In the genomic region with DNA sequence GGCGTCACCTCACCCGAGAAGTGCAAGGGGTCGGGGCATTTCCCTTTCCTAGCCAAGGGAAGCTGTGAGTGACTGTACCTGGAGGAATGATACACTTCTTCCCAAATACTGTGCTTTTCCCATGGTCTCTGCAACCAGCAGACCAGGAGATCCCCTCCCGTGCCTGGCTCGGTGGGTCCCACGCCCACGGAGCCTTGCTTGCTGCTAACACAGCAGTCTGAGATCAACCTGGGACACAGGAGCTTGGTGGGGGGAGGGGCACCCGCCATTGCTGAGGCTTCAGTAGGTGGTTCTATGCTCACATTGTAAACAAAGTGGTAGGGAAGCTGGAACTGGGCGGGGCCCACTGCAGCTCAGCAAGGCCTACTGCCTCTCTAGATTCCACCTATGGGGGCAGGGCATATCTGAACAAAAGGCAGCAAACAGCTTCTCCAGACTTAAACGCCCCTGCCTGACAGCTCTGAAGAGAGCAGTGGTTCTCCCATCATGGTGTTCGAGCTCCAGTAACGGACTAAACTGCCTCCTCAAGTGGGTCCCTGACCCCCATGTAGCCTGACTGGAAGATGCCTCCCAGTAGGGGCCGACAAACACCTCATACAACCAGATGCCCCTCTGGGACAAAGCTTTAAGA, we compare ENCODE assay signal across 1 cellular context.
TF ChIP-seq lines count a peak whose summit lies in the region.

No MANE protein-coding gene starts in this region.

TF ChIP-seq in K562, 482 proteins besides CTCF, POLR2A, EP300 and RAD21 (continues in another document):
- TF ChIP-seq ARID1B (IDR thresholded peaks at IDR 0.05): peak; percentile 42
- TF ChIP-seq FOXJ2 (tag; IDR thresholded peaks at IDR 0.05): peak; percentile 82
- peak; percentile 33; the same call in 1 of the 2 replicates for TF ChIP-seq NCOR1 (IDR thresholded peaks at IDR 0.05)
- TF ChIP-seq NBN (IDR thresholded peaks at IDR 0.05; ENCODE audit: low read depth): peak; percentile 34; the same call in 1 of the 2 replicates
- no peak for TF ChIP-seq MTA2 (IDR thresholded peaks at IDR 0.05; ENCODE audit: low read depth)
- no peak for TF ChIP-seq NR2C1 (IDR thresholded peaks at IDR 0.05)
- peak; percentile 34; the same call in 1 of the 2 replicates for TF ChIP-seq NR2C1 (tag; IDR thresholded peaks at IDR 0.05)
- TF ChIP-seq HDAC1 (IDR thresholded peaks at IDR 0.05): no peak
- TF ChIP-seq PRDM10 (IDR thresholded peaks at IDR 0.05; ENCODE audit: partially characterized antibody): peak; percentile 29
- TF ChIP-seq KDM4B (IDR thresholded peaks at IDR 0.05; ENCODE audit: borderline replicate concordance in 2 of 2, low read depth in 1 of 2): 0 out of 4 replicates have a peak, but pooled peaks of 1 of the 2 experiments have one; percentile 2
- TF ChIP-seq ZNF583 (CRISPR knock-in tag; IDR thresholded peaks at IDR 0.05): peak; percentile 56; the same call in 1 of the 2 replicates
- TF ChIP-seq MNT (conservative IDR thresholded peaks at IDR 0.05): peak in 1 of 2 experiments; percentile 73; a peak in 2 of 4 replicates
- TF ChIP-seq NR2F6 (CRISPR knock-in tag; IDR thresholded peaks at IDR 0.05): no peak
- TF ChIP-seq ZKSCAN1 (IDR thresholded peaks at IDR 0.05; ENCODE audit: low read depth, low read length): no peak
- TF ChIP-seq ZNF644 (tag; IDR thresholded peaks at IDR 0.05; ENCODE audit: low read depth): peak; percentile 82
- peak; percentile 39; the same call in 1 of the 2 replicates for TF ChIP-seq CREB1 (IDR thresholded peaks at IDR 0.05)
- no peak for TF ChIP-seq CREB1 (CRISPR knock-in tag; IDR thresholded peaks at IDR 0.05)
- TF ChIP-seq, protein P1, sequence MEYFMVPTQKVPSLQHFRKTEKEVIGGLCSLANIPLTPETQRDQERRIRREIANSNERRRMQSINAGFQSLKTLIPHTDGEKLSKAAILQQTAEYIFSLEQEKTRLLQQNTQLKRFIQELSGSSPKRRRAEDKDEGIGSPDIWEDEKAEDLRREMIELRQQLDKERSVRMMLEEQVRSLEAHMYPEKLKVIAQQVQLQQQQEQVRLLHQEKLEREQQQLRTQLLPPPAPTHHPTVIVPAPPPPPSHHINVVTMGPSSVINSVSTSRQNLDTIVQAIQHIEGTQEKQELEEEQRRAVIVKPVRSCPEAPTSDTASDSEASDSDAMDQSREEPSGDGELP (CRISPR knock-in tag; IDR thresholded peaks at IDR 0.05; ENCODE audit: borderline replicate concordance): peak; percentile 47; the same call in 1 of the 2 replicates
- no peak for TF ChIP-seq FUS (optimal IDR thresholded peaks at IDR 0.05; ENCODE audit: low read depth, low read length)
- TF ChIP-seq FOXA3 (CRISPR knock-in tag; conservative IDR thresholded peaks at IDR 0.05 in 1 of 2, IDR thresholded peaks at IDR 0.05 in 1 of 2): peak; percentile 61 to 86
- no peak for TF ChIP-seq MAFF (IDR thresholded peaks at IDR 0.05; ENCODE audit: low read length)
- TF ChIP-seq, protein P2, sequence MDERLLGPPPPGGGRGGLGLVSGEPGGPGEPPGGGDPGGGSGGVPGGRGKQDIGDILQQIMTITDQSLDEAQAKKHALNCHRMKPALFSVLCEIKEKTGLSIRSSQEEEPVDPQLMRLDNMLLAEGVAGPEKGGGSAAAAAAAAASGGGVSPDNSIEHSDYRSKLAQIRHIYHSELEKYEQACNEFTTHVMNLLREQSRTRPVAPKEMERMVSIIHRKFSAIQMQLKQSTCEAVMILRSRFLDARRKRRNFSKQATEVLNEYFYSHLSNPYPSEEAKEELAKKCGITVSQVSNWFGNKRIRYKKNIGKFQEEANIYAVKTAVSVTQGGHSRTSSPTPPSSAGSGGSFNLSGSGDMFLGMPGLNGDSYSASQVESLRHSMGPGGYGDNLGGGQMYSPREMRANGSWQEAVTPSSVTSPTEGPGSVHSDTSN (CRISPR knock-in tag; IDR thresholded peaks at IDR 0.05; ENCODE audit: low read depth): no peak
- TF ChIP-seq, protein P2 (tag; conservative IDR thresholded peaks at IDR 0.05; ENCODE audit: low read depth): 0 out of 2 replicates have a peak, but pooled peaks have one; percentile 22
- TF ChIP-seq ZNF589 (CRISPR knock-in tag; IDR thresholded peaks at IDR 0.05; ENCODE audit: low read depth): peak; percentile 28; the same call in 1 of the 2 replicates
- TF ChIP-seq TEAD1 (CRISPR knock-in tag; IDR thresholded peaks at IDR 0.05): peak in 1 of 2 experiments; percentile 64; a peak in 1 of 4 replicates
- TF ChIP-seq ZNF140 (CRISPR knock-in tag; IDR thresholded peaks at IDR 0.05): no peak
- TF ChIP-seq ZBTB9 (CRISPR knock-in tag; IDR thresholded peaks at IDR 0.05): no peak
- peak; percentile 66; the same call in 1 of the 2 replicates for TF ChIP-seq ATF7 (IDR thresholded peaks at IDR 0.05)
- TF ChIP-seq TRIM24 (IDR thresholded peaks at IDR 0.05): peak; percentile 71 to 77
- peak; percentile 33; the same call in 1 of the 2 replicates for TF ChIP-seq ZBTB7A (IDR thresholded peaks at IDR 0.05; ENCODE audit: borderline replicate concordance, control insufficient read depth, low read depth, low read length)
- TF ChIP-seq ARNT (IDR thresholded peaks at IDR 0.05): 0 out of 4 replicates have a peak, but pooled peaks of 1 of the 2 experiments have one; percentile 20
- no peak for TF ChIP-seq ZFP91 (CRISPR knock-in tag; IDR thresholded peaks at IDR 0.05)
- no peak for TF ChIP-seq LCOR (CRISPR knock-in tag; IDR thresholded peaks at IDR 0.05)
- 0 out of 2 replicates have a peak, but pooled peaks have one; percentile 55 for TF ChIP-seq CHD2 (IDR thresholded peaks at IDR 0.05; ENCODE audit: low read depth, low read length)
- TF ChIP-seq FIP1L1 (IDR thresholded peaks at IDR 0.05; ENCODE audit: low read depth, low read length, poor library complexity, severe bottlenecking): no peak
- TF ChIP-seq HSF4 (CRISPR knock-in tag; IDR thresholded peaks at IDR 0.05; ENCODE audit: borderline replicate concordance): no peak
- peak; percentile 38; the same call in 1 of the 2 replicates for TF ChIP-seq CTBP1 (IDR thresholded peaks at IDR 0.05; ENCODE audit: borderline replicate concordance)
- TF ChIP-seq TEAD4 (IDR thresholded peaks at IDR 0.05; ENCODE audit: low read length): peak; percentile 34; the same call in 1 of the 2 replicates
- TF ChIP-seq TEAD4 (CRISPR knock-in tag; IDR thresholded peaks at IDR 0.05; ENCODE audit: borderline replicate concordance): no peak
- TF ChIP-seq LEF1 (IDR thresholded peaks at IDR 0.05): peak; percentile 90; the same call in 1 of the 2 replicates
- TF ChIP-seq EHMT2 (IDR thresholded peaks at IDR 0.05): peak; percentile 14; the same call in 1 of the 2 replicates
- TF ChIP-seq MEF2A (IDR thresholded peaks at IDR 0.05; ENCODE audit: control insufficient read depth, low read depth, low read length): no peak
- TF ChIP-seq ZFPM2 (CRISPR knock-in tag; IDR thresholded peaks at IDR 0.05): no peak
- peak; percentile 70; the same call in 1 of the 2 replicates for TF ChIP-seq CREB3L1 (IDR thresholded peaks at IDR 0.05; ENCODE audit: borderline replicate concordance, low read depth)
- peak; percentile 75 for TF ChIP-seq DMBX1 (CRISPR knock-in tag; IDR thresholded peaks at IDR 0.05; ENCODE audit: borderline replicate concordance)
- TF ChIP-seq CHAMP1 (IDR thresholded peaks at IDR 0.05): peak; percentile 50; the same call in 1 of the 2 replicates
